In the genomic region with DNA sequence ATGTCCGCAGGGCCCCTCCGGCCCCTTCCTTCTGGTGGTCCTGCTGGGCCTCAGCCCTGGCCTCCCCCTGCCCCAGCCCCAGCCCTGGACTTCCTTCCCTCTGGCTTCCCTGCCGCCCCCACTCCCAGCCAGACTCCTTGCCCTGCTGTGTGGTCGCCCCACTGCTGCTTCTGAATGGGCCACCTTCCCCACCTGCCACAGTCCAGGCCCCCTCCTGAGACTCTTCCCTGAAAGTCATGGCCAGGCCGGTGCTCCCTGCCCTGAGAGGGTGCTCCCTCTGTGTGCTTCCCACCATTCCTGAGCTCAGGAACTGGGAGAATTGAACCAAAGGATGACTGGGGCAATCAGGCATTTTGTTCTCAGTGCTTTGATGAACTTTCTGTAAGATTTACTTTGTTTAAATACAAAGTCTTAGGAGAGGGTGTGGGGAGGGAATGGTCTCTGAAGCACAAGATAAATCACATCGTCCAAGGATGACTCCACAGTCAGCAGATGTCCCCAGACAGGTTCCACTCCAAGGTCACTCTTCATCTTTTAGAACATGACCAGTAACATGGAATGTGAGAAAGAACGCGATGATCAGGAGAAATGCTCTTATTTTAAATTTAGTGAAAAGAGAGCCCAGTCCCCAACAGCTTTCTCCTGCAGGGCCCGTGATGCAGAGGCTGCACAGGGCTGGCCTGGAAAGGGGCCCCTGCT, we compare ENCODE assay signal across 8 cellular contexts. TPM values are rescaled to one million over a fixed set of nuclear protein-coding genes. Genes with fewer than 3 reads are reported as not detected.
A peak's percentile ranks its signal among the peaks of the same experiment; 100 is the strongest.
DNase-seq lines count a peak whose midpoint lies in the region; ATAC-seq, FAIRE-seq and TF ChIP-seq lines count a peak whose summit lies in the region.

No MANE protein-coding gene starts in this region.

- no peaks in the 10 kb centered on the region for H3K9me3 ChIP-seq in AG04450 (ENCODE audit: control insufficient read depth, insufficient read depth, low read length)

- peak overlapping the region; percentile 96 for H3K4me3 Mint-ChIP-seq in natural killer cell

- DNase-seq in AG04450 (ENCODE audit: low read depth, low spot score) (no peak), coronary artery (ENCODE audit: low spot score) (no peak), natural killer cell (no peak), H54 (ENCODE audit: insufficient read length, low spot score) (no peak), GOT3 (lab: John Stamatoyannopoulos, UW) (no peak), DMS153 treated with DMSO at 0.1 percent for 48 hours (lab: John Stamatoyannopoulos, UW; ENCODE audit: unreplicated experiment) (no peak)
- DNase-seq in Jurkat, Clone E6-1 (ENCODE audit: low read depth, low spot score) = no peak
- no peak for DNase-seq in stimulated activated naive CD4-positive, alpha-beta T cell treated with Interleukin-2 at 50 U/mL for 16 hours (lab: John Stamatoyannopoulos, UW)

- no peaks in the 10 kb centered on the region for H3K36me3 Mint-ChIP-seq in natural killer cell

- TF ChIP-seq POLR2A in H54 (IDR thresholded peaks at IDR 0.05; ENCODE audit: low read depth, low read length) = no peak

- TF ChIP-seq CTCF in AG04450 (IDR thresholded peaks at IDR 0.05; ENCODE audit: low read depth, low read length) = no peak
- no peak for TF ChIP-seq CTCF in coronary artery (IDR thresholded peaks at IDR 0.05)
- no peak for TF ChIP-seq CTCF in natural killer cell (IDR thresholded peaks at IDR 0.05)

- FAIRE-seq in H54 (lab: Jason Lieb, UNC) = no peak

- intact Hi-C loops in natural killer cell (cut with micrococcal nuclease) = loop anchor here (5.0 kb wide), 1 partner anchor 61 kb away; no protein-coding TSS in a partner anchor

- H3K9me3 Mint-ChIP-seq in natural killer cell = no peaks in the 10 kb centered on the region

- no peak for ATAC-seq in natural killer cell

- H3K27ac Mint-ChIP-seq in natural killer cell = peak overlapping the region; percentile 94 to 96

- H3K4me3 ChIP-seq in AG04450 (ENCODE audit: low read depth, low read length) (peak overlapping the region; percentile 12; the same call in 1 of the 2 replicates), coronary artery (peak overlapping the region; percentile 69)
- H3K4me3 ChIP-seq in Jurkat, Clone E6-1 (ENCODE audit: low read length) = peak overlapping the region; percentile 73

- POLR2A ChIA-PET in AG04450 (lab: Yijun Ruan, JAX) = no interaction called here

- H3K27me3 Mint-ChIP-seq in natural killer cell (ENCODE audit: low read depth in 2 of 2) = no peaks in the 10 kb centered on the region

- H3K27me3 ChIP-seq in AG04450 (ENCODE audit: control insufficient read depth, insufficient read depth, low read length) = no peaks in the 10 kb centered on the region

- peaks cover 27 to 69% of the 10 kb centered on the region in 2 donors for H3K4me1 Mint-ChIP-seq in natural killer cell

- CTCF ChIA-PET in AG04450 (lab: Charles Lee) = interaction anchor here (0.6 to 1.0 kb wide), 2 partner anchors 14 to 253 kb away, joined by 3 read pairs; no protein-coding TSS in a partner anchor

- H3K27ac ChIP-seq in AG04450 (ENCODE audit: low read depth, low read length) = no peak overlapping the region
- H3K27ac ChIP-seq in coronary artery = peak overlapping the region; percentile 54 to 80

RNA-seq across cellular contexts. Expression of a gene that starts 0.8 kb away (rescaled TPM):
- polyA plus RNA-seq in AG04450 (2011; rRNA removed) = 0.73 and 1.4 TPM in 2 replicates
- 0.87 and 1.0 TPM in 2 replicates for polyA minus RNA-seq in AG04450 (2011; rRNA and poly(A)+ RNA removed)
- 4.4 TPM for polyA plus RNA-seq in Jurkat, Clone E6-1 (2012; ENCODE audit: insufficient read depth, insufficient read length)
- total RNA-seq in natural killer cell = 10 to 100 TPM; 33.0 to 46.8 (median 37.9) TPM

RNA-seq across cellular contexts. Expression of a gene that starts 7.6 kb away (rescaled TPM):
- 35.5 and 41.3 TPM in 2 replicates for polyA plus RNA-seq in AG04450 (2011; rRNA removed)
- 31.8 and 33.4 TPM in 2 replicates for polyA minus RNA-seq in AG04450 (2011; rRNA and poly(A)+ RNA removed)
- polyA plus RNA-seq in Jurkat, Clone E6-1 (2012; ENCODE audit: insufficient read depth, insufficient read length) = 11.0 TPM
- 100 to 1,000 TPM; 144 to 168 (median 155) TPM for total RNA-seq in natural killer cell

RNA-seq across cellular contexts. Expression of a gene that starts 19.0 kb away (rescaled TPM):
- 7.9 and 9.8 TPM in 2 replicates for polyA plus RNA-seq in AG04450 (2011; rRNA removed)
- 14.0 and 19.0 TPM in 2 replicates for polyA minus RNA-seq in AG04450 (2011; rRNA and poly(A)+ RNA removed)
- 2.5 TPM for polyA plus RNA-seq in Jurkat, Clone E6-1 (2012; ENCODE audit: insufficient read depth, insufficient read length)
- 10 to 100 TPM; 30.1 to 54.4 (median 41.0) TPM for total RNA-seq in natural killer cell

RNA-seq across cellular contexts. Expression of a gene that starts 39.6 kb away (rescaled TPM):
- 12.5 TPM in 2 replicates for polyA plus RNA-seq in AG04450 (2011; rRNA removed)
- 11.4 and 12.7 TPM in 2 replicates for polyA minus RNA-seq in AG04450 (2011; rRNA and poly(A)+ RNA removed)
- not detected for polyA plus RNA-seq in Jurkat, Clone E6-1 (2012; ENCODE audit: insufficient read depth, insufficient read length)
- total RNA-seq in natural killer cell = 1 to 10 TPM; 1.7 to 2.3 (median 2.2) TPM

RNA-seq across cellular contexts. Expression of a gene that starts 55.4 kb away (rescaled TPM):
- polyA plus RNA-seq in AG04450 (2011; rRNA removed) = 11.0 and 12.2 TPM in 2 replicates
- 10.4 and 11.4 TPM in 2 replicates for polyA minus RNA-seq in AG04450 (2011; rRNA and poly(A)+ RNA removed)
- polyA plus RNA-seq in Jurkat, Clone E6-1 (2012; ENCODE audit: insufficient read depth, insufficient read length) = 5.4 TPM
- 100 to 1,000 TPM; 168 to 308 (median 237) TPM for total RNA-seq in natural killer cell

Comparison
In these comparisons a context has a peak if more than half of its experiments do, and no peak if none do; other contexts are left out.
1. H3K4me3 ChIP-seq: peak in every context shown above with its lines; median percentile 73 in Jurkat, Clone E6-1; 69 in coronary artery; 12 in AG04450.